1 cellular context compared by ENCODE assay signal in the genomic region with DNA sequence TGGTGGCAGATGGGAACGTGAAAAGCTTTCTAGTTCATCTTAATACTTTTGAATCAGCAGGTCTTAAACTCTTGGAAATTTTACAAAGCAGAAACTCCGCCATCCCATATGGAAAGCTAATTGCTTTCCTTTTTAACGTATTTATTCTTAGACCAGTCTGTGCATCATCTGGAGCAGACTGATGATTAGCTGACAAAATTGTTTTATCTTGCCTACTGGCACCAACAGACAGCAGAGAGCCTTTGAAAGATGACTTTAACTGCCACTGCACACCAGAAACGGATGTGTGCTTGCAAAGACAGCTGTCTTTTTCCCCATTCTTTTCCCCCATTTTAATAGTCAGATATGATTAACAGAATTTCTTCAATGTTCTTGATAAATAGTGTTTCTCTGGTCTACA.
TF ChIP-seq lines count a peak whose summit lies in the region.

No MANE protein-coding gene starts in this region.

TF ChIP-seq in GM12878, 131 proteins besides CTCF, POLR2A, EP300 and RAD21 (continued from another document):
- TF ChIP-seq, protein P1, sequence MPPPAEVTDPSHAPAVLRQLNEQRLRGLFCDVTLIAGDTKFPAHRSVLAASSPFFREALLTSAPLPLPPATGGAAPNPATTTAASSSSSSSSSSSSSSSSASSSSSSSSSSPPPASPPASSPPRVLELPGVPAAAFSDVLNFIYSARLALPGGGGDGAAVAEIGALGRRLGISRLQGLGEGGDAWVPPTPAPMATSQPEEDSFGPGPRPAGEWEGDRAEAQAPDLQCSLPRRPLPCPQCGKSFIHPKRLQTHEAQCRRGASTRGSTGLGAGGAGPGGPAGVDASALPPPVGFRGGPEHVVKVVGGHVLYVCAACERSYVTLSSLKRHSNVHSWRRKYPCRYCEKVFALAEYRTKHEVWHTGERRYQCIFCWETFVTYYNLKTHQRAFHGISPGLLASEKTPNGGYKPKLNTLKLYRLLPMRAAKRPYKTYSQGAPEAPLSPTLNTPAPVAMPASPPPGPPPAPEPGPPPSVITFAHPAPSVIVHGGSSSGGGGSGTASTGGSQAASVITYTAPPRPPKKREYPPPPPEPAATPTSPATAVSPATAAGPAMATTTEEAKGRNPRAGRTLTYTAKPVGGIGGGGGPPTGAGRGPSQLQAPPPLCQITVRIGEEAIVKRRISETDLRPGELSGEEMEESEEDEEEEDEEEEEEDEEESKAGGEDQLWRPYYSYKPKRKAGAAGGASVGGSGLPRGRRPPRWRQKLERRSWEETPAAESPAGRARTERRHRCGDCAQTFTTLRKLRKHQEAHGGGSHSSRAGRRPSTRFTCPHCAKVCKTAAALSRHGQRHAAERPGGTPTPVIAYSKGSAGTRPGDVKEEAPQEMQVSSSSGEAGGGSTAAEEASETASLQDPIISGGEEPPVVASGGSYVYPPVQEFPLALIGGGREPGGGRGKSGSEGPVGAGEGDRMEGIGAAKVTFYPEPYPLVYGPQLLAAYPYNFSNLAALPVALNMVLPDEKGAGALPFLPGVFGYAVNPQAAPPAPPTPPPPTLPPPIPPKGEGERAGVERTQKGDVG (CRISPR knock-in tag; IDR thresholded peaks at IDR 0.05): no peak
- TF ChIP-seq, protein P2, sequence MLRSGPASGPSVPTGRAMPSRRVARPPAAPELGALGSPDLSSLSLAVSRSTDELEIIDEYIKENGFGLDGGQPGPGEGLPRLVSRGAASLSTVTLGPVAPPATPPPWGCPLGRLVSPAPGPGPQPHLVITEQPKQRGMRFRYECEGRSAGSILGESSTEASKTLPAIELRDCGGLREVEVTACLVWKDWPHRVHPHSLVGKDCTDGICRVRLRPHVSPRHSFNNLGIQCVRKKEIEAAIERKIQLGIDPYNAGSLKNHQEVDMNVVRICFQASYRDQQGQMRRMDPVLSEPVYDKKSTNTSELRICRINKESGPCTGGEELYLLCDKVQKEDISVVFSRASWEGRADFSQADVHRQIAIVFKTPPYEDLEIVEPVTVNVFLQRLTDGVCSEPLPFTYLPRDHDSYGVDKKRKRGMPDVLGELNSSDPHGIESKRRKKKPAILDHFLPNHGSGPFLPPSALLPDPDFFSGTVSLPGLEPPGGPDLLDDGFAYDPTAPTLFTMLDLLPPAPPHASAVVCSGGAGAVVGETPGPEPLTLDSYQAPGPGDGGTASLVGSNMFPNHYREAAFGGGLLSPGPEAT (IDR thresholded peaks at IDR 0.05; ENCODE audit: low read depth): no peak
- no peak for TF ChIP-seq GATAD2B (conservative IDR thresholded peaks at IDR 0.05; ENCODE audit: low read depth)
- no peak for TF ChIP-seq CREM (IDR thresholded peaks at IDR 0.05; ENCODE audit: low read depth)
- TF ChIP-seq HDAC2 (IDR thresholded peaks at IDR 0.05): no peak
- TF ChIP-seq ASH2L (IDR thresholded peaks at IDR 0.05; ENCODE audit: borderline replicate concordance, low read depth): no peak
- no peak for TF ChIP-seq ZNF622 (IDR thresholded peaks at IDR 0.05)
- TF ChIP-seq SREBF2 (IDR thresholded peaks at IDR 0.05; ENCODE audit: low read length): no peak
- TF ChIP-seq RBBP5 (conservative IDR thresholded peaks at IDR 0.05): no peak
- TF ChIP-seq, protein P3, sequence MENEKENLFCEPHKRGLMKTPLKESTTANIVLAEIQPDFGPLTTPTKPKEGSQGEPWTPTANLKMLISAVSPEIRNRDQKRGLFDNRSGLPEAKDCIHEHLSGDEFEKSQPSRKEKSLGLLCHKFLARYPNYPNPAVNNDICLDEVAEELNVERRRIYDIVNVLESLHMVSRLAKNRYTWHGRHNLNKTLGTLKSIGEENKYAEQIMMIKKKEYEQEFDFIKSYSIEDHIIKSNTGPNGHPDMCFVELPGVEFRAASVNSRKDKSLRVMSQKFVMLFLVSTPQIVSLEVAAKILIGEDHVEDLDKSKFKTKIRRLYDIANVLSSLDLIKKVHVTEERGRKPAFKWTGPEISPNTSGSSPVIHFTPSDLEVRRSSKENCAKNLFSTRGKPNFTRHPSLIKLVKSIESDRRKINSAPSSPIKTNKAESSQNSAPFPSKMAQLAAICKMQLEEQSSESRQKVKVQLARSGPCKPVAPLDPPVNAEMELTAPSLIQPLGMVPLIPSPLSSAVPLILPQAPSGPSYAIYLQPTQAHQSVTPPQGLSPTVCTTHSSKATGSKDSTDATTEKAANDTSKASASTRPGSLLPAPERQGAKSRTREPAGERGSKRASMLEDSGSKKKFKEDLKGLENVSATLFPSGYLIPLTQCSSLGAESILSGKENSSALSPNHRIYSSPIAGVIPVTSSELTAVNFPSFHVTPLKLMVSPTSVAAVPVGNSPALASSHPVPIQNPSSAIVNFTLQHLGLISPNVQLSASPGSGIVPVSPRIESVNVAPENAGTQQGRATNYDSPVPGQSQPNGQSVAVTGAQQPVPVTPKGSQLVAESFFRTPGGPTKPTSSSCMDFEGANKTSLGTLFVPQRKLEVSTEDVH (IDR thresholded peaks at IDR 0.05; ENCODE audit: low read depth, partially characterized antibody): no peak
- TF ChIP-seq SMAD1 (IDR thresholded peaks at IDR 0.05; ENCODE audit: low read depth, partially characterized antibody): no peak
- no peak for TF ChIP-seq FOXK2 (IDR thresholded peaks at IDR 0.05)
- no peak for TF ChIP-seq IKZF1 (conservative IDR thresholded peaks at IDR 0.05)
- no peak for TF ChIP-seq SMAD5 (IDR thresholded peaks at IDR 0.05; ENCODE audit: low read depth)
- TF ChIP-seq YY1 (IDR thresholded peaks at IDR 0.05; ENCODE audit: low read depth, low read length): no peak
- no peak for TF ChIP-seq POLR2AphosphoS5 (IDR thresholded peaks at IDR 0.05; ENCODE audit: low read length)
